In genomic region chr13:20921572-20921971, GRCh38 we compare ENCODE assay signal across 1 cellular context.
TF ChIP-seq lines count a peak whose summit lies in the region.

No MANE protein-coding gene starts in this region.

TF ChIP-seq in HepG2, 621 proteins besides CTCF, POLR2A, EP300 and RAD21 (continued from another document):
- no peak for TF ChIP-seq ZBTB14 (CRISPR knock-in tag; IDR thresholded peaks at IDR 0.05)
- TF ChIP-seq SAFB2 (CRISPR knock-in tag; IDR thresholded peaks at IDR 0.05; ENCODE audit: borderline replicate concordance, low read depth), result no peak
- TF ChIP-seq, protein P1, sequence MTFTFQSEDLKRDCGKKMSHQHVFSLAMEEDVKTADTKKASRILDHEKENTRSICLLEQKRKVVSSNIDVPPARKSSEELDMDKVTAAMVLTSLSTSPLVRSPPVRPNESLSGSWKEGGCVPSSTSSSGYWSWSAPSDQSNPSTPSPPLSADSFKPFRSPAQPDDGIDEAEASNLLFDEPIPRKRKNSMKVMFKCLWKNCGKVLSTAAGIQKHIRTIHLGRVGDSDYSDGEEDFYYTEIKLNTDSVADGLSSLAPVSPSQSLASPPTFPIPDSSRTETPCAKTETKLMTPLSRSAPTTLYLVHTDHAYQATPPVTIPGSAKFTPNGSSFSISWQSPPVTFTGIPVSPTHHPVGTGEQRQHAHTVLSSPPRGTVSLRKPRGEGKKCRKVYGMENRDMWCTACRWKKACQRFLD (CRISPR knock-in tag; IDR thresholded peaks at IDR 0.05; ENCODE audit: borderline replicate concordance), result no peak
- TF ChIP-seq ZNF12 (CRISPR knock-in tag; IDR thresholded peaks at IDR 0.05), result peak; percentile 35; the same call in 1 of the 2 replicates
- no peak for TF ChIP-seq ZNF816 (CRISPR knock-in tag; IDR thresholded peaks at IDR 0.05; ENCODE audit: borderline replicate concordance)
- no peak for TF ChIP-seq GATA4 (IDR thresholded peaks at IDR 0.05; ENCODE audit: borderline replicate concordance, low read depth)
- TF ChIP-seq KMT2B (CRISPR knock-in tag; IDR thresholded peaks at IDR 0.05), result no peak
- no peak for TF ChIP-seq SMARCC2 (IDR thresholded peaks at IDR 0.05)
- peak; percentile 87 for TF ChIP-seq FOXA3 (CRISPR knock-in tag; IDR thresholded peaks at IDR 0.05)
- no peak for TF ChIP-seq KDM4B (CRISPR knock-in tag; IDR thresholded peaks at IDR 0.05)
- no peak for TF ChIP-seq ZNF720 (CRISPR knock-in tag; IDR thresholded peaks at IDR 0.05)
- TF ChIP-seq HDAC2 (CRISPR knock-in tag; IDR thresholded peaks at IDR 0.05), result peak; percentile 77; the same call in 1 of the 2 replicates
- peak; percentile 42; the same call in 1 of the 2 replicates for TF ChIP-seq ZMYM3 (CRISPR knock-in tag; IDR thresholded peaks at IDR 0.05)
- no peak for TF ChIP-seq ZNF138 (CRISPR knock-in tag; IDR thresholded peaks at IDR 0.05; ENCODE audit: low read depth)
- peak; percentile 39 for TF ChIP-seq ZNF687 (CRISPR knock-in tag; IDR thresholded peaks at IDR 0.05)
- no peak for TF ChIP-seq EEA1 (CRISPR knock-in tag; IDR thresholded peaks at IDR 0.05; ENCODE audit: borderline replicate concordance)
- no peak for TF ChIP-seq KLF11 (CRISPR knock-in tag; IDR thresholded peaks at IDR 0.05)
- no peak for TF ChIP-seq ZNF234 (CRISPR knock-in tag; conservative IDR thresholded peaks at IDR 0.05)
- TF ChIP-seq ZFY (CRISPR knock-in tag; IDR thresholded peaks at IDR 0.05), result no peak
- TF ChIP-seq NFYC (CRISPR knock-in tag; IDR thresholded peaks at IDR 0.05), result no peak
- TF ChIP-seq ZNF788 (CRISPR knock-in tag; IDR thresholded peaks at IDR 0.05; ENCODE audit: borderline replicate concordance), result no peak
- peak; percentile 73; the same call in 1 of the 2 replicates for TF ChIP-seq ZNF121 (CRISPR knock-in tag; IDR thresholded peaks at IDR 0.05)
- TF ChIP-seq BATF2 (CRISPR knock-in tag; IDR thresholded peaks at IDR 0.05), result no peak
- no peak for TF ChIP-seq DNMT3B (CRISPR knock-in tag; conservative IDR thresholded peaks at IDR 0.05)
- TF ChIP-seq, protein P2, sequence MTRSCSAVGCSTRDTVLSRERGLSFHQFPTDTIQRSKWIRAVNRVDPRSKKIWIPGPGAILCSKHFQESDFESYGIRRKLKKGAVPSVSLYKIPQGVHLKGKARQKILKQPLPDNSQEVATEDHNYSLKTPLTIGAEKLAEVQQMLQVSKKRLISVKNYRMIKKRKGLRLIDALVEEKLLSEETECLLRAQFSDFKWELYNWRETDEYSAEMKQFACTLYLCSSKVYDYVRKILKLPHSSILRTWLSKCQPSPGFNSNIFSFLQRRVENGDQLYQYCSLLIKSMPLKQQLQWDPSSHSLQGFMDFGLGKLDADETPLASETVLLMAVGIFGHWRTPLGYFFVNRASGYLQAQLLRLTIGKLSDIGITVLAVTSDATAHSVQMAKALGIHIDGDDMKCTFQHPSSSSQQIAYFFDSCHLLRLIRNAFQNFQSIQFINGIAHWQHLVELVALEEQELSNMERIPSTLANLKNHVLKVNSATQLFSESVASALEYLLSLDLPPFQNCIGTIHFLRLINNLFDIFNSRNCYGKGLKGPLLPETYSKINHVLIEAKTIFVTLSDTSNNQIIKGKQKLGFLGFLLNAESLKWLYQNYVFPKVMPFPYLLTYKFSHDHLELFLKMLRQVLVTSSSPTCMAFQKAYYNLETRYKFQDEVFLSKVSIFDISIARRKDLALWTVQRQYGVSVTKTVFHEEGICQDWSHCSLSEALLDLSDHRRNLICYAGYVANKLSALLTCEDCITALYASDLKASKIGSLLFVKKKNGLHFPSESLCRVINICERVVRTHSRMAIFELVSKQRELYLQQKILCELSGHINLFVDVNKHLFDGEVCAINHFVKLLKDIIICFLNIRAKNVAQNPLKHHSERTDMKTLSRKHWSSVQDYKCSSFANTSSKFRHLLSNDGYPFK (CRISPR knock-in tag; IDR thresholded peaks at IDR 0.05; ENCODE audit: borderline replicate concordance), result no peak
- TF ChIP-seq TIGD3 (CRISPR knock-in tag; IDR thresholded peaks at IDR 0.05; ENCODE audit: borderline replicate concordance), result no peak
- 0 out of 2 replicates have a peak, but pooled peaks have one; percentile 17 for TF ChIP-seq IRF2 (CRISPR knock-in tag; IDR thresholded peaks at IDR 0.05)
- no peak for TF ChIP-seq HOXD1 (CRISPR knock-in tag; IDR thresholded peaks at IDR 0.05)
- TF ChIP-seq ISL2 (CRISPR knock-in tag; IDR thresholded peaks at IDR 0.05), result no peak
- no peak for TF ChIP-seq ZNF10 (CRISPR knock-in tag; IDR thresholded peaks at IDR 0.05; ENCODE audit: borderline replicate concordance, low read depth)
- no peak for TF ChIP-seq GLI4 (CRISPR knock-in tag; IDR thresholded peaks at IDR 0.05; ENCODE audit: borderline replicate concordance)
- TF ChIP-seq PAX8 (CRISPR knock-in tag; IDR thresholded peaks at IDR 0.05; ENCODE audit: borderline replicate concordance), result 0 out of 2 replicates have a peak, but pooled peaks have one; percentile 32
- peak; percentile 82 for TF ChIP-seq TCF7 (IDR thresholded peaks at IDR 0.05; ENCODE audit: low read depth)
- no peak for TF ChIP-seq ZNF609 (CRISPR knock-in tag; IDR thresholded peaks at IDR 0.05; ENCODE audit: borderline replicate concordance)
- no peak for TF ChIP-seq SCMH1 (CRISPR knock-in tag; IDR thresholded peaks at IDR 0.05; ENCODE audit: borderline replicate concordance)
- no peak for TF ChIP-seq AGO2 (optimal IDR thresholded peaks at IDR 0.05; ENCODE audit: low read depth, low read length)
- TF ChIP-seq KLF6 (CRISPR knock-in tag; IDR thresholded peaks at IDR 0.05), result no peak
- no peak for TF ChIP-seq NR3C1 (CRISPR knock-in tag; IDR thresholded peaks at IDR 0.05)
- no peak for TF ChIP-seq SNRNP70 (IDR thresholded peaks at IDR 0.05; ENCODE audit: low read depth, low read length)
- TF ChIP-seq DR1 (CRISPR knock-in tag; IDR thresholded peaks at IDR 0.05), result no peak
- TF ChIP-seq, protein P3, sequence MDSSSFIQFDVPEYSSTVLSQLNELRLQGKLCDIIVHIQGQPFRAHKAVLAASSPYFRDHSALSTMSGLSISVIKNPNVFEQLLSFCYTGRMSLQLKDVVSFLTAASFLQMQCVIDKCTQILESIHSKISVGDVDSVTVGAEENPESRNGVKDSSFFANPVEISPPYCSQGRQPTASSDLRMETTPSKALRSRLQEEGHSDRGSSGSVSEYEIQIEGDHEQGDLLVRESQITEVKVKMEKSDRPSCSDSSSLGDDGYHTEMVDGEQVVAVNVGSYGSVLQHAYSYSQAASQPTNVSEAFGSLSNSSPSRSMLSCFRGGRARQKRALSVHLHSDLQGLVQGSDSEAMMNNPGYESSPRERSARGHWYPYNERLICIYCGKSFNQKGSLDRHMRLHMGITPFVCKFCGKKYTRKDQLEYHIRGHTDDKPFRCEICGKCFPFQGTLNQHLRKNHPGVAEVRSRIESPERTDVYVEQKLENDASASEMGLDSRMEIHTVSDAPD (CRISPR knock-in tag; IDR thresholded peaks at IDR 0.05), result no peak
- TF ChIP-seq MED13 (CRISPR knock-in tag; IDR thresholded peaks at IDR 0.05), result no peak
TF ChIP-seq in HepG2: peak in this region for 39.
